In genomic region chr19:1169921-1170885, GRCh38 we compare ENCODE assay signal across 10 cellular contexts. TPM values are rescaled to one million over a fixed set of nuclear protein-coding genes. Genes with fewer than 3 reads are reported as not detected.
A peak's percentile ranks its signal among the peaks of the same experiment; 100 is the strongest.
DNase-seq lines count a peak whose midpoint lies in the region; TF ChIP-seq lines count a peak whose summit lies in the region.
"Had no signal": no experiment of that assay in that cellular context is flagged by ENCODE, and none has a peak within 500 bp of the region (broad histone marks: within the 10 kb centered on the region; RNA-seq: fewer than 3 reads in every experiment).

No MANE protein-coding gene starts in this region.

- peaks cover 0 to 12% (median 7%) of the 10 kb centered on the region in 3 experiments for H3K36me3 Mint-ChIP-seq in H9 (ENCODE audit: insufficient read depth in 1 of 3, low read depth in 3 of 3)
- peaks cover 19% of the 10 kb centered on the region for H3K36me3 Mint-ChIP-seq in activated T-helper 1 cell treated with anti-CD3 and anti-CD28 coated beads, Interleukin-12 subunit alpha, Interleukin-12 subunit beta, Interleukin-2, Interleukin-4 antibody, amounts not matched to agents 30 ng/mL and 10 ng/mL and 1 ng/mL, durations not matched to agents 14 hours and 24 hours and 36 hours (ENCODE audit: low read depth)

- H3K4me1 Mint-ChIP-seq in H9 = peaks cover 24 to 32% of the 10 kb centered on the region in 2 experiments
- peaks cover 13% of the 10 kb centered on the region for H3K4me1 Mint-ChIP-seq in activated T-helper 1 cell treated with anti-CD3 and anti-CD28 coated beads, Interleukin-12 subunit alpha, Interleukin-12 subunit beta, Interleukin-2, Interleukin-4 antibody, amounts not matched to agents 30 ng/mL and 10 ng/mL and 1 ng/mL, durations not matched to agents 14 hours and 24 hours and 36 hours (ENCODE audit: low read depth)

- no peak overlapping the region for H4K8ac ChIP-seq in H9 (replicated peaks; ENCODE audit: insufficient read length, low read depth, low read length)

- peak overlapping the region; percentile 21 for H3K23ac ChIP-seq in H9 (ENCODE audit: insufficient read length, low read depth, low read length)

- H3K27ac Mint-ChIP-seq in H9 = peak overlapping the region; percentile 71 to 93 (median 78); a peak in 6 of 7 replicates
- H3K27ac Mint-ChIP-seq in activated T-helper 1 cell treated with anti-CD3 and anti-CD28 coated beads, Interleukin-12 subunit alpha, Interleukin-12 subunit beta, Interleukin-2, Interleukin-4 antibody, amounts not matched to agents 30 ng/mL and 10 ng/mL and 1 ng/mL, durations not matched to agents 14 hours and 24 hours and 36 hours = peak overlapping the region; percentile 31

- H3K4ac ChIP-seq in H9 (ENCODE audit: low read depth, low read length) = no peak overlapping the region

- H3K56ac ChIP-seq in H9 (ENCODE audit: insufficient read length, low read depth, low read length) = no peak overlapping the region

- H3K79me1 ChIP-seq in H9 (ENCODE audit: insufficient read depth, low read depth, low read length, poor library complexity, severe bottlenecking) = peaks cover under 1% of the 10 kb centered on the region

- TF ChIP-seq POLR2A in stomach (IDR thresholded peaks at IDR 0.05) = no peak

- H3T11ph ChIP-seq in H9 (ENCODE audit: low read length) = no peak overlapping the region

- DNase-seq in H9 = no peak
- no peak for DNase-seq in activated T-helper 1 cell treated with anti-CD3 and anti-CD28 coated beads, Interleukin-12 subunit alpha, Interleukin-12 subunit beta, Interleukin-2, Interleukin-4 antibody, amounts not matched to agents 30 ng/mL and 10 ng/mL and 1 ng/mL, durations not matched to agents 14 hours and 24 hours and 36 hours (ENCODE audit: low spot score)
- peak; percentile 12 for DNase-seq in iPS-NIHi11 (ENCODE audit: low spot score)
- DNase-seq in stomach = peak; percentile 56
- no peak for DNase-seq in DMS79 treated with DMSO at 0.1 percent for 48 hours (lab: John Stamatoyannopoulos, UW)
- no peak for DNase-seq in stimulated activated CD4-positive, alpha-beta T cell treated with anti-CD3 and anti-CD28 coated beads, Interleukin-2, amount 100 ng/mL, for 24 hours
- DNase-seq in NCI-H1694 (lab: John Stamatoyannopoulos, UW) = no peak
- no peak for DNase-seq in stimulated activated CD4-positive, alpha-beta T cell treated with anti-CD3 and anti-CD28 coated beads, Interleukin-15, amount 100 ng/mL, for 24 hours
- DNase-seq: stimulated activated naive CD4-positive, alpha-beta T cell treated with Interleukin-2 at 50 U/mL for 16 hours; T-helper 9 cell had no signal

- no peak overlapping the region for H2AK5ac ChIP-seq in H9 (ENCODE audit: insufficient read length, low read length)

- intact Hi-C loops in activated T-helper 1 cell treated with anti-CD3 and anti-CD28 coated beads, Interleukin-12 subunit alpha, Interleukin-12 subunit beta, Interleukin-2, Interleukin-4 antibody, amounts not matched to agents 30 ng/mL and 10 ng/mL and 1 ng/mL, durations not matched to agents 14 hours and 24 hours and 36 hours (cut with micrococcal nuclease) = no loop called here
- intact Hi-C loops in stomach (cut with DNase I; ENCODE audit: low total_unique reads) = no loop called here

- H4K20me1 ChIP-seq in H9 (ENCODE audit: control insufficient read depth, insufficient read depth, insufficient read length) = peaks cover 5% of the 10 kb centered on the region

- no peak overlapping the region for H2BK15ac ChIP-seq in H9 (ENCODE audit: low read depth, low read length)

- H3K23me2 ChIP-seq in H9 (ENCODE audit: insufficient read length, low read depth, low read length, poor library complexity, severe bottlenecking) = peaks cover 8% of the 10 kb centered on the region

- no peak overlapping the region for H3K18ac ChIP-seq in H9 (ENCODE audit: insufficient read length, low read depth, low read length)

- H3K4me2 ChIP-seq in H9 (ENCODE audit: insufficient read depth, insufficient read length, low read length) = no peak overlapping the region

- H3K14ac ChIP-seq in H9 (ENCODE audit: insufficient read depth, low read length) = no peak overlapping the region

- H3K4me1 ChIP-seq in H9 (ENCODE audit: insufficient read depth, low read length) (no peaks in the 10 kb centered on the region), stomach (peaks cover 45 to 84% (median 76%) of the 10 kb centered on the region in 4 donors)

- no peaks in the 10 kb centered on the region; the same call in 1 of the 2 replicates for H3K27me3 Mint-ChIP-seq in H9 (ENCODE audit: low read depth)
- no peaks in the 10 kb centered on the region for H3K27me3 Mint-ChIP-seq in activated T-helper 1 cell treated with anti-CD3 and anti-CD28 coated beads, Interleukin-12 subunit alpha, Interleukin-12 subunit beta, Interleukin-2, Interleukin-4 antibody, amounts not matched to agents 30 ng/mL and 10 ng/mL and 1 ng/mL, durations not matched to agents 14 hours and 24 hours and 36 hours (ENCODE audit: insufficient read depth)

- WGBS in H9 (ENCODE audit: extremely low coverage, insufficient read length, low lambda C conversion rate) = no CpG with 5 or more reads among the region's 52 CpGs
- WGBS in stomach, 5 donors = 56 to 68% (median 64%) methylated on average over 46 to 52 of the region's 52 CpGs

- peaks cover 12% of the 10 kb centered on the region; the same call in 1 of the 2 replicates for H3K79me2 ChIP-seq in H9 (ENCODE audit: insufficient read depth, low read length)

- no peaks in the 10 kb centered on the region for H3K27me3 ChIP-seq in H9 (ENCODE audit: insufficient read depth, low read length)
- H3K27me3 ChIP-seq in stomach = no peaks in the 10 kb centered on the region

- peak overlapping the region; percentile 15 to 47 (median 34) for H3K4me3 ChIP-seq in stomach

- TF ChIP-seq CTCF in H9 (conservative IDR thresholded peaks at IDR 0.05) (no peak), stomach (IDR thresholded peaks at IDR 0.05) (no peak)

- peak overlapping the region; percentile 14 for H4K5ac ChIP-seq in H9 (ENCODE audit: insufficient read length, low read depth, low read length)

- H4K91ac ChIP-seq in H9 (ENCODE audit: insufficient read length, low read depth, low read length) = no peak overlapping the region

- no peaks in the 10 kb centered on the region for H3K9me3 ChIP-seq in H9 (ENCODE audit: control insufficient read depth, low read depth, low read length)
- no peaks in the 10 kb centered on the region for H3K9me3 ChIP-seq in stomach

- no peak overlapping the region for H2BK5ac ChIP-seq in H9 (ENCODE audit: insufficient read length, low read length)

- H2BK20ac ChIP-seq in H9 (ENCODE audit: low read depth, low read length, poor library complexity, severe bottlenecking) = no peak overlapping the region

- peak overlapping the region in 1 of 2 experiments; percentile 10; a peak in 3 of 5 replicates for H3K4me3 Mint-ChIP-seq in H9
- H3K4me3 Mint-ChIP-seq in activated T-helper 1 cell treated with anti-CD3 and anti-CD28 coated beads, Interleukin-12 subunit alpha, Interleukin-12 subunit beta, Interleukin-2, Interleukin-4 antibody, amounts not matched to agents 30 ng/mL and 10 ng/mL and 1 ng/mL, durations not matched to agents 14 hours and 24 hours and 36 hours = peak overlapping the region; percentile 51

- H3K9ac ChIP-seq in H9 (ENCODE audit: extremely low read depth, insufficient read length, low read length) = no peak overlapping the region

- no peak overlapping the region for H2AFZ ChIP-seq in H9 (ENCODE audit: low read length)

- H2BK120ac ChIP-seq in H9 (ENCODE audit: low read depth, low read length, poor library complexity, severe bottlenecking) = no peak overlapping the region

- no peaks in the 10 kb centered on the region for H3K9me3 Mint-ChIP-seq in H9
- H3K9me3 Mint-ChIP-seq in activated T-helper 1 cell treated with anti-CD3 and anti-CD28 coated beads, Interleukin-12 subunit alpha, Interleukin-12 subunit beta, Interleukin-2, Interleukin-4 antibody, amounts not matched to agents 30 ng/mL and 10 ng/mL and 1 ng/mL, durations not matched to agents 14 hours and 24 hours and 36 hours = no peaks in the 10 kb centered on the region

- H2BK12ac ChIP-seq in H9 (ENCODE audit: insufficient read length, low read depth, low read length) = no peak overlapping the region

- TF ChIP-seq EP300 in stomach (IDR thresholded peaks at IDR 0.05) = no peak

- no peak overlapping the region for H3K27ac ChIP-seq in H9 (ENCODE audit: insufficient read length, low read depth, low read length)
- peak overlapping the region in 4 of 5 donors; percentile 76 to 98 (median 88) for H3K27ac ChIP-seq in stomach

- peaks cover 0 to 36% (median 18%) of the 10 kb centered on the region in 4 donors for H3K36me3 ChIP-seq in stomach

RNA-seq across cellular contexts. Expression of gene SBNO2, which starts 3.9 kb away (rescaled TPM):
- total RNA-seq in H9 (2021) = 41.3 and 46.3 TPM in 2 replicates
- total RNA-seq in activated T-helper 1 cell treated with anti-CD3 and anti-CD28 coated beads, Interleukin-12 subunit alpha, Interleukin-12 subunit beta, Interleukin-2, Interleukin-4 antibody, amounts not matched to agents 30 ng/mL and 10 ng/mL and 1 ng/mL, durations not matched to agents 14 hours and 24 hours and 36 hours = 95.5 and 96.9 TPM in 2 replicates
- total RNA-seq in stomach = 10 to 100 TPM; 19.3 to 74.7 (median 63.5) TPM
- 10 to 100 TPM; 16.3 to 36.1 (median 23.6) TPM for polyA plus RNA-seq in stomach

RNA-seq across cellular contexts. Expression of gene STK11, which starts 35.4 kb away (rescaled TPM):
- total RNA-seq in H9 (2021) (74.3 and 75.5 TPM in 2 replicates), stomach (100 to 1,000 TPM in 1 of 5 donors, 10 to 100 TPM in 4; 55.1 to 368 (median 82.3) TPM)
- 69.6 and 71.3 TPM in 2 replicates for total RNA-seq in activated T-helper 1 cell treated with anti-CD3 and anti-CD28 coated beads, Interleukin-12 subunit alpha, Interleukin-12 subunit beta, Interleukin-2, Interleukin-4 antibody, amounts not matched to agents 30 ng/mL and 10 ng/mL and 1 ng/mL, durations not matched to agents 14 hours and 24 hours and 36 hours
- 10 to 100 TPM; 43.1 to 65.3 (median 48.8) TPM for polyA plus RNA-seq in stomach

Comparison
In these comparisons a context has a peak if more than half of its experiments do, and no peak if none do; other contexts are left out.
1. DNase-seq: peak in iPS-NIHi11 (single experiment) and stomach (single experiment); none in H9 (single experiment), activated T-helper 1 cell treated with anti-CD3 and anti-CD28 coated beads, Interleukin-12 subunit alpha, Interleukin-12 subunit beta, Interleukin-2, Interleukin-4 antibody, amounts not matched to agents 30 ng/mL and 10 ng/mL and 1 ng/mL, durations not matched to agents 14 hours and 24 hours and 36 hours (single experiment), DMS79 treated with DMSO at 0.1 percent for 48 hours (single experiment), stimulated activated CD4-positive, alpha-beta T cell treated with anti-CD3 and anti-CD28 coated beads, Interleukin-2, amount 100 ng/mL, for 24 hours (0 of 2), NCI-H1694 (single experiment) and stimulated activated CD4-positive, alpha-beta T cell treated with anti-CD3 and anti-CD28 coated beads, Interleukin-15, amount 100 ng/mL, for 24 hours (single experiment).